In the genomic region with DNA sequence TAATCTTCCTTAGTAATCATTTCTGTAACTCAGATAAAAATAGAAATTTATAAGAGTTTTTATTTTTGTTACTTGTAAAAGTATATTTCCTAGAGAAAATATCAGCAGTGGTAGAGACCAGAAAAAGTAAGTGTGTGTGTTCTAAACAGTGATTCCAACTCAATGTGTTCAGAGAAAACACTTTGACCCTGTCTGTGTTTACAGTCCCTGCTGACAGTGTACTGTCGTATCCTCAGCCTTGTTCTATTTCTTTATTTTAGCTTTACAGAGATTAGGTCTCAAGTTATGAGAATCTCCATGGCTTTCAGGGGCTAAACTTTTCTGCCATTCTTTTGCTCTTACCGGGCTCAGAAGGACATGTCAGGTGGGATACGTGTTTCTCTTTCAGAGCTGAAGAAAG, we compare ENCODE assay signal across 23 cellular contexts. TPM values are rescaled to one million over a fixed set of nuclear protein-coding genes. Genes with fewer than 3 reads are reported as not detected.
DNase-seq lines count a peak whose midpoint lies in the region; ATAC-seq and TF ChIP-seq lines count a peak whose summit lies in the region.
"Had no signal": no experiment of that assay in that cellular context is flagged by ENCODE, and none has a peak within 500 bp of the region (broad histone marks: within the 10 kb centered on the region; RNA-seq: fewer than 3 reads in every experiment).

No MANE protein-coding gene starts in this region.

- no peak for TF ChIP-seq POLR2A in right lobe of liver (IDR thresholded peaks at IDR 0.05)

- H3K36me3 ChIP-seq in Loucy (ENCODE audit: insufficient read depth, low read length) = no peaks in the 10 kb centered on the region
- H3K36me3 ChIP-seq in right lobe of liver = no peaks in the 10 kb centered on the region
- H3K36me3 ChIP-seq: BLaER1 had no signal

- DNase-seq in left lobe of liver (ENCODE audit: low spot score) (no peak), right lobe of liver (no peak), NCI-H1092 treated with DMSO at 0.1 percent for 48 hours (lab: John Stamatoyannopoulos, UW) (no peak)
- no peak for DNase-seq in stimulated activated naive CD4-positive, alpha-beta T cell treated with Interleukin-2 at 50 U/mL for 16 hours (lab: John Stamatoyannopoulos, UW)
- DNase-seq in activated naive CD4-positive, alpha-beta T cell treated with anti-CD3 and anti-CD28 coated beads for 36 hours = no peak
- DNase-seq: 8988T; Caco-2; CD4-positive, CD25-positive, alpha-beta regulatory T cell; CD8-positive, alpha-beta T cell; DMS 273 treated with DMSO at 0.1 percent for 48 hours; DMS79; EL; GDM1; GM23248; H7; HCEC 1CT had no signal

- H3F3A ChIP-seq in Loucy (ENCODE audit: low read depth) = no peaks in the 10 kb centered on the region

- H3K4me3 Mint-ChIP-seq in activated naive CD4-positive, alpha-beta T cell treated with anti-CD3 and anti-CD28 coated beads for 36 hours = no peak overlapping the region
- H3K4me3 Mint-ChIP-seq: B cell; CD4-positive, CD25-positive, alpha-beta regulatory T cell; CD8-positive, alpha-beta T cell had no signal

- H3K27me3 Mint-ChIP-seq in activated naive CD4-positive, alpha-beta T cell treated with anti-CD3 and anti-CD28 coated beads for 36 hours (ENCODE audit: low read depth) = peaks cover 6% of the 10 kb centered on the region
- H3K27me3 Mint-ChIP-seq: B cell had no signal

- no peaks in the 10 kb centered on the region for H3K9me2 ChIP-seq in Loucy (replicated peaks; ENCODE audit: low read depth, low read length)

- H3K4me2 ChIP-seq in Loucy (ENCODE audit: low read depth, low read length, poor library complexity, severe bottlenecking) = no peak overlapping the region
- H3K4me2 ChIP-seq: A549, BLaER1 had no signal

- H3K4me1 ChIP-seq in Loucy (ENCODE audit: insufficient read depth, low read length, poor library complexity, severe bottlenecking) (peaks cover 8% of the 10 kb centered on the region), right lobe of liver (no peaks in the 10 kb centered on the region)
- H3K4me1 ChIP-seq: BLaER1 had no signal

- H3K79me2 ChIP-seq in Loucy (ENCODE audit: insufficient read depth, low read length) = no peaks in the 10 kb centered on the region

- H3K36me3 Mint-ChIP-seq in activated naive CD4-positive, alpha-beta T cell treated with anti-CD3 and anti-CD28 coated beads for 36 hours (ENCODE audit: low read depth) = no peaks in the 10 kb centered on the region
- H3K36me3 Mint-ChIP-seq: CD4-positive, CD25-positive, alpha-beta regulatory T cell; CD8-positive, alpha-beta T cell had no signal

- H3K9me3 Mint-ChIP-seq in activated naive CD4-positive, alpha-beta T cell treated with anti-CD3 and anti-CD28 coated beads for 36 hours = no peaks in the 10 kb centered on the region
- H3K9me3 Mint-ChIP-seq: CD4-positive, CD25-positive, alpha-beta regulatory T cell; CD8-positive, alpha-beta T cell had no signal

- intact Hi-C loops in right lobe of liver (cut with DNase I) = no loop called here
- intact Hi-C loops in activated naive CD4-positive, alpha-beta T cell treated with anti-CD3 and anti-CD28 coated beads for 36 hours (cut with micrococcal nuclease) = no loop called here

- H3K4me3 ChIP-seq in Loucy (ENCODE audit: low read length, poor library complexity, severe bottlenecking) (no peak overlapping the region), right lobe of liver (no peak overlapping the region)
- H3K4me3 ChIP-seq: A549, BLaER1, GM12878, GM23248 had no signal

- no peaks in the 10 kb centered on the region for H4K20me1 ChIP-seq in Loucy (ENCODE audit: insufficient read depth, low read length, poor library complexity, severe bottlenecking)
- H4K20me1 ChIP-seq: BLaER1 had no signal

- H3K4me1 Mint-ChIP-seq in activated naive CD4-positive, alpha-beta T cell treated with anti-CD3 and anti-CD28 coated beads for 36 hours (ENCODE audit: low read depth) = no peaks in the 10 kb centered on the region
- H3K4me1 Mint-ChIP-seq: CD4-positive, CD25-positive, alpha-beta regulatory T cell had no signal

- H3K27me3 ChIP-seq in Loucy (ENCODE audit: insufficient read depth, low read length, poor library complexity, severe bottlenecking) (no peaks in the 10 kb centered on the region), right lobe of liver (no peaks in the 10 kb centered on the region)
- H3K27me3 ChIP-seq: BLaER1 had no signal

- peak overlapping the region; percentile 41 for H2AFZ ChIP-seq in Loucy (ENCODE audit: low read length)
- H2AFZ ChIP-seq: GM23248 had no signal

- CTCF ChIA-PET in activated naive CD4-positive, alpha-beta T cell treated with anti-CD3 and anti-CD28 coated beads for 36 hours (lab: Charles Lee) = interaction anchor here (1.3 kb wide), 2 partner anchors 17 to 18 kb away, joined by 4 to 5 read pairs; partner anchors contain the start of gene RNF141

- H3K9me3 ChIP-seq in Loucy (ENCODE audit: insufficient read depth, low read depth, low read length) = no peaks in the 10 kb centered on the region
- no peaks in the 10 kb centered on the region for H3K9me3 ChIP-seq in right lobe of liver
- H3K9me3 ChIP-seq: A549, BLaER1, Caco-2 had no signal

- H3K27ac ChIP-seq in right lobe of liver = no peak overlapping the region
- H3K27ac ChIP-seq: A549, BLaER1, C4-2B, GM23248 had no signal

- peak; percentile 91 for ATAC-seq in left lobe of liver
- ATAC-seq in right lobe of liver = peak; percentile 53 to 89 (median 80)
- ATAC-seq in GM21360 (IDR thresholded peaks at IDR 0.05; ENCODE audit: unreplicated experiment) = no peak
- ATAC-seq: A549; CD8-positive, alpha-beta T cell; GM12878 had no signal

- TF ChIP-seq CTCF in Loucy (conservative IDR thresholded peaks at IDR 0.05; ENCODE audit: low read length) = no peak
- no peak for TF ChIP-seq CTCF in right lobe of liver (IDR thresholded peaks at IDR 0.05)

- H3K9ac ChIP-seq in Loucy (ENCODE audit: low read depth, low read length, poor library complexity, severe bottlenecking) = no peak overlapping the region
- H3K9ac ChIP-seq: BLaER1, GM23248 had no signal

- no peak overlapping the region for H3K27ac Mint-ChIP-seq in activated naive CD4-positive, alpha-beta T cell treated with anti-CD3 and anti-CD28 coated beads for 36 hours
- H3K27ac Mint-ChIP-seq: B cell; CD4-positive, CD25-positive, alpha-beta regulatory T cell; CD8-positive, alpha-beta T cell had no signal

- WGBS in right lobe of liver (ENCODE audit: insufficient coverage, low coverage, low lambda C conversion rate, missing lambda C conversion rate) = 33% methylated on average over 3 of the region's 3 CpGs

RNA-seq across cellular contexts. Expression of gene LYVE1, which starts 10.2 kb away (rescaled TPM):
- total RNA-seq in left lobe of liver (25.6 TPM), right lobe of liver (10 to 100 TPM in 5 of 6 experiments, 1 to 10 TPM in 1; 9.3 to 60.8 (median 28.3) TPM)
- not detected for total RNA-seq in activated naive CD4-positive, alpha-beta T cell treated with anti-CD3 and anti-CD28 coated beads for 36 hours
- total RNA-seq: B cell; Caco-2; CD4-positive, CD25-positive, alpha-beta regulatory T cell; CD8-positive, alpha-beta T cell; GM23248 had no signal

RNA-seq across cellular contexts. Expression of gene RNF141, which starts 17.3 kb away (rescaled TPM):
- 16.9 TPM for total RNA-seq in left lobe of liver
- total RNA-seq in right lobe of liver = 10 to 100 TPM; 11.2 to 21.0 (median 15.1) TPM
- 10 to 100 TPM; 20.9 to 21.8 TPM for total RNA-seq in activated naive CD4-positive, alpha-beta T cell treated with anti-CD3 and anti-CD28 coated beads for 36 hours

Comparison
In these comparisons a context has a peak if more than half of its experiments do, and no peak if none do; other contexts are left out.
1. RNA of gene LYVE1, which starts 10.2 kb away (total RNA-seq): 9.3 to 60.8 TPM in right lobe of liver and 25.6 TPM in left lobe of liver (single experiment); not detected in activated naive CD4-positive, alpha-beta T cell treated with anti-CD3 and anti-CD28 coated beads for 36 hours; every median in the first group is over 10 times any median in the second.